ENCODE assay signal across 6 cellular contexts in genomic region chr5:177498013-177498847, GRCh38. TPM values are rescaled to one million over a fixed set of nuclear protein-coding genes. Genes with fewer than 3 reads are reported as not detected.
DNase-seq lines count a peak whose midpoint lies in the region; ATAC-seq and TF ChIP-seq lines count a peak whose summit lies in the region.

No MANE protein-coding gene starts in this region.

- peak; percentile 4 for ATAC-seq in central memory CD8-positive, alpha-beta T cell (replicated peaks; ENCODE audit: extremely low read depth, poor library complexity, severe bottlenecking)

- H3K9me3 Mint-ChIP-seq in central memory CD8-positive, alpha-beta T cell, result no peaks in the 10 kb centered on the region

- no peaks in the 10 kb centered on the region for H3K9me3 ChIP-seq in ovary

- H3K36me3 ChIP-seq in ovary, result no peaks in the 10 kb centered on the region

- peaks cover 32% of the 10 kb centered on the region for H3K4me1 Mint-ChIP-seq in central memory CD8-positive, alpha-beta T cell

- H3K4me1 ChIP-seq in ovary (ENCODE audit: insufficient read depth), result peaks cover 13% of the 10 kb centered on the region

- no peak for TF ChIP-seq EP300 in ovary (IDR thresholded peaks at IDR 0.05)

- peak overlapping the region; percentile 13 for H3K27ac Mint-ChIP-seq in central memory CD8-positive, alpha-beta T cell (ENCODE audit: low read depth)

- peak in 1 of 3 donors; percentile 4 for TF ChIP-seq CTCF in ovary (IDR thresholded peaks at IDR 0.05)

- H3K36me3 Mint-ChIP-seq in central memory CD8-positive, alpha-beta T cell (ENCODE audit: insufficient read depth), result peaks cover 2% of the 10 kb centered on the region

- peak overlapping the region; percentile 48 to 64 for H3K27ac ChIP-seq in ovary

- no peak for TF ChIP-seq POLR2A in ovary (IDR thresholded peaks at IDR 0.05)

- H3K4me3 Mint-ChIP-seq in central memory CD8-positive, alpha-beta T cell, result peak overlapping the region; percentile 80

- peak; percentile 50 for DNase-seq in activated CD4-positive, alpha-beta T cell treated with anti-CD3 and anti-CD28 coated beads for 48 hours
- no peak for DNase-seq in activated CD4-positive, alpha-beta T cell treated with anti-CD3 and anti-CD28 coated beads for 4 hours
- no peak for DNase-seq in central memory CD8-positive, alpha-beta T cell (ENCODE audit: low spot score in 2 of 2)
- DNase-seq in ovary, result peak; percentile 64 to 78 (median 71)
- DNase-seq in activated effector memory CD4-positive, alpha-beta T cell treated with anti-CD3 and anti-CD28 coated beads, Interleukin-2, amount 50 U/mL, for 16 hours, result no peak
- no peak for DNase-seq in NCI-H2081 (lab: John Stamatoyannopoulos, UW)

- intact Hi-C loops in ovary (cut with DNase I), result loop anchor here in 2 of 4 donors (2.0 to 10.0 kb wide), 3 partner anchors 93 to 383 kb away; partner anchors contain the start of gene PFN3 (in 1 of the 2)

- no peaks in the 10 kb centered on the region for H3K27me3 ChIP-seq in ovary

- H3K4me3 ChIP-seq in ovary, result peak overlapping the region; percentile 63

- H3K27me3 Mint-ChIP-seq in central memory CD8-positive, alpha-beta T cell, result no peaks in the 10 kb centered on the region

- WGBS in ovary, 3 donors, result 5 to 8% (median 6%) methylated on average over 48 of the region's 48 CpGs

RNA-seq across cellular contexts. Expression of gene PDLIM7, which starts 0.8 kb away (rescaled TPM):
- 100 to 1,000 TPM in 4 of 7 donors, 10 to 100 TPM in 3; 32.7 to 243 (median 151) TPM for total RNA-seq in ovary
- polyA plus RNA-seq in ovary, result 10 to 100 TPM; 25.7 to 83.3 TPM

RNA-seq across cellular contexts. Expression of gene DOK3, which starts 11.4 kb away (rescaled TPM):
- total RNA-seq in ovary, result 1 to 10 TPM; 1.3 to 7.2 (median 2.5) TPM
- 1 to 10 TPM; 1.8 to 4.2 TPM for polyA plus RNA-seq in ovary

RNA-seq across cellular contexts. Expression of gene DDX41, which starts 18.5 kb away (rescaled TPM):
- 100 to 1,000 TPM in 1 of 7 donors, 10 to 100 TPM in 6; 63.5 to 104 (median 76.0) TPM for total RNA-seq in ovary
- polyA plus RNA-seq in ovary, result 10 to 100 TPM; 58.3 to 63.6 TPM

RNA-seq across cellular contexts. Expression of gene DBN1, which starts 24.8 kb away (rescaled TPM):
- 10 to 100 TPM; 35.1 to 91.6 (median 57.0) TPM for total RNA-seq in ovary
- 10 to 100 TPM; 18.4 to 55.4 TPM for polyA plus RNA-seq in ovary

RNA-seq across cellular contexts. Expression of gene PRR7, which starts 51.6 kb away (rescaled TPM):
- 10 to 100 TPM in 1 of 7 donors, 1 to 10 TPM in 5, under 1 TPM in 1; 0.66 to 11.4 (median 2.1) TPM for total RNA-seq in ovary
- under 1 TPM in 1 of 2 donors, not detected in 1; 0.51 TPM for polyA plus RNA-seq in ovary

Comparison
In these comparisons a context has a peak if more than half of its experiments do, and no peak if none do; other contexts are left out.
1. DNase-seq: peak in activated CD4-positive, alpha-beta T cell treated with anti-CD3 and anti-CD28 coated beads for 48 hours (single experiment) and ovary (5 of 5); none in activated CD4-positive, alpha-beta T cell treated with anti-CD3 and anti-CD28 coated beads for 4 hours (0 of 2), central memory CD8-positive, alpha-beta T cell (0 of 2), activated effector memory CD4-positive, alpha-beta T cell treated with anti-CD3 and anti-CD28 coated beads, Interleukin-2, amount 50 U/mL, for 16 hours (single experiment) and NCI-H2081 (0 of 2).